24 cellular contexts compared by ENCODE assay signal in genomic region chr18:31438402-31438801, GRCh38. TPM values are rescaled to one million over a fixed set of nuclear protein-coding genes. Genes with fewer than 3 reads are reported as not detected.
DNase-seq lines count a peak whose midpoint lies in the region; ATAC-seq and TF ChIP-seq lines count a peak whose summit lies in the region.
"Had no signal": no experiment of that assay in that cellular context is flagged by ENCODE, and none has a peak within 500 bp of the region (broad histone marks: within the 10 kb centered on the region; RNA-seq: fewer than 3 reads in every experiment).

No MANE protein-coding gene starts in this region.

- no peak overlapping the region for H3K27ac Mint-ChIP-seq in T-helper 2 cell treated with Interferon-gamma antibody and Interleukin-4, amounts not matched to agents 5 μg/mL and 100 μg/mL, for 36 hours
- H3K27ac Mint-ChIP-seq: natural killer cell had no signal

- peak; percentile 87 for ATAC-seq in GM18867 (IDR thresholded peaks at IDR 0.05; ENCODE audit: unreplicated experiment)
- ATAC-seq in HG02571 (IDR thresholded peaks at IDR 0.05; ENCODE audit: unreplicated experiment): peak; percentile 74
- ATAC-seq in HG03280 (IDR thresholded peaks at IDR 0.05; ENCODE audit: unreplicated experiment): peak; percentile 66
- ATAC-seq: A549, left colon, natural killer cell, right cardiac atrium, Right ventricle myocardium inferior had no signal

- H3K9me3 Mint-ChIP-seq in T-helper 2 cell treated with Interferon-gamma antibody and Interleukin-4, amounts not matched to agents 5 μg/mL and 100 μg/mL, for 36 hours: no peaks in the 10 kb centered on the region

- H3K4me3 Mint-ChIP-seq in T-helper 2 cell treated with Interferon-gamma antibody and Interleukin-4, amounts not matched to agents 5 μg/mL and 100 μg/mL, for 36 hours: no peak overlapping the region
- H3K4me3 Mint-ChIP-seq: natural killer cell had no signal

- peak; percentile 17 for DNase-seq in GM10266 (ENCODE audit: extremely low spot score)
- DNase-seq in cerebellum (ENCODE audit: low spot score): no peak
- no peak for DNase-seq in kidney glomerular epithelial cell (lab: John Stamatoyannopoulos, UW)
- DNase-seq in T-helper 2 cell treated with Interferon-gamma antibody and Interleukin-4, amounts not matched to agents 5 μg/mL and 100 μg/mL, for 36 hours (ENCODE audit: low spot score): no peak
- DNase-seq in mesenteric fat pad (ENCODE audit: low spot score): no peak
- DNase-seq: Caco-2; cortex of kidney; GOT3; left colon; MV-4-11; natural killer cell; NCI-H1694; NCI-H748 treated with DMSO at 0.1 percent for 48 hours; right cardiac atrium; stimulated activated CD4-positive, alpha-beta T cell treated with anti-CD3 and anti-CD28 coated beads, Interleukin-12 subunit alpha, Interleukin-12 subunit beta, amount 100 ng/mL, for 4 hours; stimulated activated CD8-positive, alpha-beta memory T cell treated with anti-CD3 and anti-CD28 coated beads, Interleukin-4, amount 100 ng/mL, for 48 hours had no signal

- H3K27me3 Mint-ChIP-seq in T-helper 2 cell treated with Interferon-gamma antibody and Interleukin-4, amounts not matched to agents 5 μg/mL and 100 μg/mL, for 36 hours (ENCODE audit: low read depth): no peaks in the 10 kb centered on the region

- TF ChIP-seq CTCF in GM10266 (IDR thresholded peaks at IDR 0.05; ENCODE audit: control insufficient read depth, insufficient read depth, low read depth, missing control alignments): no peak

- H3K36me3 Mint-ChIP-seq in T-helper 2 cell treated with Interferon-gamma antibody and Interleukin-4, amounts not matched to agents 5 μg/mL and 100 μg/mL, for 36 hours (ENCODE audit: low read depth): no peaks in the 10 kb centered on the region
- H3K36me3 Mint-ChIP-seq: natural killer cell had no signal

- H3K4me1 Mint-ChIP-seq in T-helper 2 cell treated with Interferon-gamma antibody and Interleukin-4, amounts not matched to agents 5 μg/mL and 100 μg/mL, for 36 hours (ENCODE audit: low read depth): no peaks in the 10 kb centered on the region
- H3K4me1 Mint-ChIP-seq: natural killer cell had no signal

RNA-seq across cellular contexts. Expression of gene DSG3, which starts 9.1 kb away (rescaled TPM):
- total RNA-seq in cerebellum: not detected
- not detected for total RNA-seq in mesenteric fat pad
- total RNA-seq: HT1080; osteocyte; right cardiac atrium; Right ventricle myocardium inferior; T-helper 1 cell treated with Interleukin-12 subunit alpha and Interleukin-12 subunit beta and Interleukin-4 antibody, amounts not matched to agents 30 ng/mL and 1 ng/mL, for 36 hours had no signal

RNA-seq across cellular contexts. Expression of gene DSG2, which starts 59.6 kb away (rescaled TPM):
- total RNA-seq in cerebellum (4.7 TPM), mesenteric fat pad (32.9 TPM)
